Comparison of ENCODE assay signal across 9 cellular contexts in the genomic region with DNA sequence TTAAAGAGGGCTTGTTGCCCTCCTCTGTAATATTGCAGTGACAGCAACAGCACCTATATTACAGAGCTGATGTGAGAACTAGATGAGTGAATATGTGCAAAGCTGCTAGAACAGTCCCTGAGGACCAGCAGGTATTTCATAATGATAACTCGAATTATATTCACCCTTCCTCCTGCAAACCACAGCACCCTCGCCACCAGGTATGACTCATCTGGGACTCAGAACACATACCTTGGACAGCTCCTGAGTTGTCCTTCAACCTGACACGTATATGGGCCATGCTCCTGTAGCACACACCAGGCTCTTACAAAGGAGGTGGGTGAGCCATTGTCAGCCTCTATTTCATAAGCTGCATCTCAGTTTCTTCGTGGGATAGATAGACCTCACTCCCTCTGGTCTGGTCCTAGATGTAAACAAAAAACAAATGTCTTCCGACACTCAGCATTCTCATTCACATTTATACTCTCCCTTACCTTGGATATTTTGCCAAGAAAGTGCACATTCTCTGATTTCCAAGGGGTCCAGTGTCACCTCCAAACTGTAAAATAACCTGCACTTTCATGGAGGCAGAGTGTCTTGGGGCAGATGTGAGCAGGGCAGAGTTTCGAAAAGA.
A peak's percentile ranks its signal among the peaks of the same experiment; 100 is the strongest.
DNase-seq lines count a peak whose midpoint lies in the region; ATAC-seq and TF ChIP-seq lines count a peak whose summit lies in the region.
"Had no signal": no experiment of that assay in that cellular context is flagged by ENCODE, and none has a peak within 500 bp of the region (broad histone marks: within the 10 kb centered on the region; RNA-seq: fewer than 3 reads in every experiment).

No MANE protein-coding gene starts in this region.

- H3K36me3 ChIP-seq in breast epithelium (no peaks in the 10 kb centered on the region), smooth muscle cell (ENCODE audit: low read depth) (no peaks in the 10 kb centered on the region)
- H3K36me3 ChIP-seq: heart left ventricle had no signal

- H3K4me3 ChIP-seq in breast epithelium (no peak overlapping the region), smooth muscle cell (no peak overlapping the region)
- H3K4me3 ChIP-seq: heart left ventricle had no signal

- no peak overlapping the region for H3K4me3 Mint-ChIP-seq in MCF 10A (ENCODE audit: unreplicated experiment)
- H3K4me3 Mint-ChIP-seq in T-helper 2 cell treated with Interferon-gamma antibody and Interleukin-4, amounts not matched to agents 5 μg/mL and 100 μg/mL, for 36 hours, result no peak overlapping the region
- no peak overlapping the region for H3K4me3 Mint-ChIP-seq in stimulated activated effector memory CD8-positive, alpha-beta T cell treated with anti-CD3 and anti-CD28 coated beads, Interleukin-12 subunit alpha, Interleukin-12 subunit beta, amount 100 ng/mL, for 72 hours

- H3K27me3 ChIP-seq in breast epithelium, result no peaks in the 10 kb centered on the region
- H3K27me3 ChIP-seq in smooth muscle cell (ENCODE audit: low read depth), result peaks cover 8% of the 10 kb centered on the region

- H3K79me2 ChIP-seq in smooth muscle cell (ENCODE audit: low read depth), result no peaks in the 10 kb centered on the region

- TF ChIP-seq CTCF in MCF 10A (IDR thresholded peaks at IDR 0.05; ENCODE audit: unreplicated experiment), result no peak
- no peak for TF ChIP-seq CTCF in breast epithelium (IDR thresholded peaks at IDR 0.05)
- TF ChIP-seq CTCF in smooth muscle cell (IDR thresholded peaks at IDR 0.05; ENCODE audit: borderline replicate concordance, insufficient read depth, poor library complexity, severe bottlenecking), result no peak

- no TSS peak for BruUV-seq in MCF 10A (replicated peaks; lab: Mats Ljungman, UMichigan)

- ATAC-seq in stimulated activated effector memory CD8-positive, alpha-beta T cell treated with anti-CD3 and anti-CD28 coated beads, Interleukin-12 subunit alpha, Interleukin-12 subunit beta, amount 100 ng/mL, for 72 hours, result peak; percentile 84

- no peak overlapping the region for H2AFZ ChIP-seq in smooth muscle cell (ENCODE audit: low read depth)

- no peak overlapping the region for H3K27ac Mint-ChIP-seq in MCF 10A (ENCODE audit: low read depth, unreplicated experiment)
- H3K27ac Mint-ChIP-seq in T-helper 2 cell treated with Interferon-gamma antibody and Interleukin-4, amounts not matched to agents 5 μg/mL and 100 μg/mL, for 36 hours, result no peak overlapping the region
- no peak overlapping the region for H3K27ac Mint-ChIP-seq in stimulated activated effector memory CD8-positive, alpha-beta T cell treated with anti-CD3 and anti-CD28 coated beads, Interleukin-12 subunit alpha, Interleukin-12 subunit beta, amount 100 ng/mL, for 72 hours

- peaks cover 47% of the 10 kb centered on the region for H3K27me3 Mint-ChIP-seq in MCF 10A (ENCODE audit: insufficient read depth, unreplicated experiment)
- H3K27me3 Mint-ChIP-seq in T-helper 2 cell treated with Interferon-gamma antibody and Interleukin-4, amounts not matched to agents 5 μg/mL and 100 μg/mL, for 36 hours (ENCODE audit: low read depth), result peaks cover 15% of the 10 kb centered on the region

- H3K27ac ChIP-seq in breast epithelium, result no peak overlapping the region
- no peak overlapping the region for H3K27ac ChIP-seq in smooth muscle cell (ENCODE audit: low read depth)
- H3K27ac ChIP-seq: heart left ventricle had no signal

- no peaks in the 10 kb centered on the region for H3K9me3 Mint-ChIP-seq in MCF 10A (ENCODE audit: unreplicated experiment)
- H3K9me3 Mint-ChIP-seq in T-helper 2 cell treated with Interferon-gamma antibody and Interleukin-4, amounts not matched to agents 5 μg/mL and 100 μg/mL, for 36 hours, result no peaks in the 10 kb centered on the region
- H3K9me3 Mint-ChIP-seq in stimulated activated effector memory CD8-positive, alpha-beta T cell treated with anti-CD3 and anti-CD28 coated beads, Interleukin-12 subunit alpha, Interleukin-12 subunit beta, amount 100 ng/mL, for 72 hours, result no peaks in the 10 kb centered on the region

- no peak for TF ChIP-seq POLR2A in breast epithelium (IDR thresholded peaks at IDR 0.05)

- no peaks in the 10 kb centered on the region for H3F3A ChIP-seq in smooth muscle cell (ENCODE audit: low read depth)

- no peak overlapping the region for H3K9ac ChIP-seq in smooth muscle cell (ENCODE audit: low read depth)

- peak; percentile 80 for DNase-seq in MCF 10A (ENCODE audit: unreplicated experiment)
- DNase-seq in breast epithelium (ENCODE audit: low spot score in 2 of 2), result no peak
- DNase-seq in T-helper 2 cell treated with Interferon-gamma antibody and Interleukin-4, amounts not matched to agents 5 μg/mL and 100 μg/mL, for 36 hours (ENCODE audit: low spot score), result peak; percentile 24
- peak; percentile 6 for DNase-seq in fibroblast of peridontal ligament (ENCODE audit: extremely low read depth)
- DNase-seq in stimulated activated effector memory CD8-positive, alpha-beta T cell treated with anti-CD3 and anti-CD28 coated beads, Interleukin-12 subunit alpha, Interleukin-12 subunit beta, amount 100 ng/mL, for 72 hours (ENCODE audit: low spot score in 2 of 2), result no peak
- no peak for DNase-seq in smooth muscle cell (lab: John Stamatoyannopoulos, UW; ENCODE audit: unreplicated experiment)
- DNase-seq in ureter (ENCODE audit: low spot score), result no peak
- DNase-seq in NCI-H2171 treated with DMSO at 0.1 percent for 48 hours (lab: John Stamatoyannopoulos, UW), result no peak
- DNase-seq: heart left ventricle had no signal

- 46% methylated on average over 6 of the region's 6 CpGs for WGBS in smooth muscle cell (ENCODE audit: low lambda C conversion rate)

- H4K20me1 ChIP-seq in smooth muscle cell (ENCODE audit: low read depth), result no peaks in the 10 kb centered on the region

- intact Hi-C loops in MCF 10A (cut with micrococcal nuclease) (no loop called here), breast epithelium (cut with DNase I; ENCODE audit: low total_unique reads) (no loop called here)

- H3K4me2 ChIP-seq in smooth muscle cell, result no peak overlapping the region

- H3K9me3 ChIP-seq in breast epithelium, result no peaks in the 10 kb centered on the region
- H3K9me3 ChIP-seq in smooth muscle cell (replicated peaks; ENCODE audit: low read depth), result no peaks in the 10 kb centered on the region
- H3K9me3 ChIP-seq: heart left ventricle had no signal

- H3K4me1 ChIP-seq in breast epithelium (no peaks in the 10 kb centered on the region), smooth muscle cell (ENCODE audit: low read depth) (no peaks in the 10 kb centered on the region)
- H3K4me1 ChIP-seq: heart left ventricle had no signal

- no peaks in the 10 kb centered on the region for H3K4me1 Mint-ChIP-seq in MCF 10A (ENCODE audit: insufficient read depth, unreplicated experiment)
- H3K4me1 Mint-ChIP-seq in T-helper 2 cell treated with Interferon-gamma antibody and Interleukin-4, amounts not matched to agents 5 μg/mL and 100 μg/mL, for 36 hours (ENCODE audit: low read depth), result no peaks in the 10 kb centered on the region
- H3K4me1 Mint-ChIP-seq in stimulated activated effector memory CD8-positive, alpha-beta T cell treated with anti-CD3 and anti-CD28 coated beads, Interleukin-12 subunit alpha, Interleukin-12 subunit beta, amount 100 ng/mL, for 72 hours, result no peaks in the 10 kb centered on the region

- POLR2A ChIA-PET in MCF 10A (lab: Yijun Ruan, JAX), result interaction anchor here (0.5 kb wide), 1 partner anchor 8 kb away, joined by 4 read pairs; no protein-coding TSS in a partner anchor

- CTCF ChIA-PET in MCF 10A (lab: Yijun Ruan, JAX), result interaction anchor here (0.6 to 1.0 kb wide), 2 partner anchors 494 to 495 kb away, joined by 3 to 4 read pairs; no protein-coding TSS in a partner anchor

- H3K36me3 Mint-ChIP-seq in MCF 10A (ENCODE audit: insufficient read depth, unreplicated experiment), result no peaks in the 10 kb centered on the region
- H3K36me3 Mint-ChIP-seq in T-helper 2 cell treated with Interferon-gamma antibody and Interleukin-4, amounts not matched to agents 5 μg/mL and 100 μg/mL, for 36 hours (ENCODE audit: low read depth), result no peaks in the 10 kb centered on the region
- H3K36me3 Mint-ChIP-seq in stimulated activated effector memory CD8-positive, alpha-beta T cell treated with anti-CD3 and anti-CD28 coated beads, Interleukin-12 subunit alpha, Interleukin-12 subunit beta, amount 100 ng/mL, for 72 hours, result no peaks in the 10 kb centered on the region

Comparison
In these comparisons a context has a peak if more than half of its experiments do, and no peak if none do; other contexts are left out.
1. DNase-seq: peak in MCF 10A (single experiment), T-helper 2 cell treated with Interferon-gamma antibody and Interleukin-4, amounts not matched to agents 5 μg/mL and 100 μg/mL, for 36 hours (single experiment) and fibroblast of peridontal ligament (single experiment); none in breast epithelium (0 of 2), stimulated activated effector memory CD8-positive, alpha-beta T cell treated with anti-CD3 and anti-CD28 coated beads, Interleukin-12 subunit alpha, Interleukin-12 subunit beta, amount 100 ng/mL, for 72 hours (0 of 2), smooth muscle cell (single experiment), ureter (single experiment) and NCI-H2171 treated with DMSO at 0.1 percent for 48 hours (single experiment).